8 cellular contexts compared by ENCODE assay signal in the genomic region with DNA sequence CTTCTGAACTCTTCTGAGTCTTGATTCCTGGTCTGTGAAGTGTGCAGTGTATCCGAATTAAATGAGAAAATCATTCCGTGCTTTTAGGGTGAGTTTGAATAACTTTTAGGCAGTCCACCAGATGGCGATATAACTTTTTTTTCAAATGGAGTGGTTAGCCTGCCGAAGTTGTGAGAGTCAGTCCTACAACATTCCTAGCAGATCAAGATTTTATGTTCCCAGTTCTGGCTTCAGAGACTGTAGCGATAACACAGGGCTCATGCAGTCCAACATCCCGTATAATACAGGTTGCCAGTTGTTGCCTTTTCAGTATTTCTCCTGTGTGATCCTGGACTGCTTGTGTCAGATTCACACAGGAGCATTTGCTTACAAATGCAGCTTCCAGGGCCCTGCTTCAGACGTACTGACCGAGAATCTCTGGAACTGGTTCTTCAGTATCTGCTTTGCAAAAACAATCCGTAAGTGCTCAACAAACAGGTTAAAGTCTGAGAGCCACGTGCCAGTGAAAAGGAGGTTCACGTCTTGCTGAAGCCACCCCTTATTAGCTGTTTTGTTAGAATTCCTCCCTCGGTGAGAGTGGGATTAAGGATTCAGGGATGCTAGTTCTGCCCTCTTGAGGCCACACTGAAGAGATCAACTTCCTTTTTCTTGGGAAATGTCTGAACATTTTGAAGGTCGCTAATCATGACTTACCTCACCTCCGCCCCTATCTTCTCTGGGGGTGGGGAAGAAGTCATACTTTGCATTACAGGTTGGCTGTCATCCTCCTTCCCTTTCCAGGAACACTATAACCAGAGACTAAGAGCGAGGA. TPM values are rescaled to one million over a fixed set of nuclear protein-coding genes. Genes with fewer than 3 reads are reported as not detected.
DNase-seq lines count a peak whose midpoint lies in the region; ATAC-seq and TF ChIP-seq lines count a peak whose summit lies in the region.

No MANE protein-coding gene starts in this region.

- peaks cover 12% of the 10 kb centered on the region for H3K4me1 ChIP-seq in body of pancreas
- no peaks in the 10 kb centered on the region for H3K4me1 ChIP-seq in iPS-15b (ENCODE audit: control insufficient read depth, insufficient read depth, low read length)
- peaks cover 0 to 9% (median 3%) of the 10 kb centered on the region in 4 donors for H3K4me1 ChIP-seq in sigmoid colon

- no peak for TF ChIP-seq POLR2A in body of pancreas (IDR thresholded peaks at IDR 0.05)
- TF ChIP-seq POLR2A in sigmoid colon (IDR thresholded peaks at IDR 0.05), result no peak

- H3K27ac ChIP-seq in body of pancreas (peak overlapping the region in 3 of 4 donors; percentile 17 to 42 (median 37)), sigmoid colon (peak overlapping the region; percentile 38 to 70 (median 60))

- 4 to 8% methylated on average over 15 of the region's 15 CpGs for WGBS in body of pancreas, 2 donors
- WGBS in sigmoid colon, 2 donors, result 4 to 12% methylated on average over 15 of the region's 15 CpGs

- H3K36me3 ChIP-seq in body of pancreas (replicated peaks in 1 of 2; ENCODE audit: insufficient read depth in 1 of 2, low read depth in 2 of 2) (no peaks in the 10 kb centered on the region), iPS-15b (ENCODE audit: control insufficient read depth, insufficient read depth, low read length) (no peaks in the 10 kb centered on the region), sigmoid colon (peaks cover 0 to 21% (median 4%) of the 10 kb centered on the region in 4 donors)

- no peak for TF ChIP-seq EP300 in sigmoid colon (IDR thresholded peaks at IDR 0.05)

- H3K9me3 ChIP-seq in body of pancreas (no peaks in the 10 kb centered on the region), iPS-15b (ENCODE audit: control insufficient read depth, insufficient read depth, low read length) (no peaks in the 10 kb centered on the region), sigmoid colon (no peaks in the 10 kb centered on the region)

- ATAC-seq in GM21717 (IDR thresholded peaks at IDR 0.05; ENCODE audit: unreplicated experiment) (peak; percentile 52), body of pancreas (peak; percentile 89), GM19467 (IDR thresholded peaks at IDR 0.05; ENCODE audit: unreplicated experiment) (no peak)

- H3K9ac ChIP-seq in iPS-15b (ENCODE audit: low read depth, low read length), result peak overlapping the region; percentile 37

- intact Hi-C loops in body of pancreas (cut with DNase I) (no loop called here), sigmoid colon (cut with DNase I) (loop anchor here (1.0 kb wide), 1 partner anchor 46 kb away; no protein-coding TSS in a partner anchor)

- peak in 6 of 7 experiments; percentile 42 to 70 (median 60) for TF ChIP-seq CTCF in body of pancreas (IDR thresholded peaks at IDR 0.05)
- peak; percentile 39 to 59 (median 52) for TF ChIP-seq CTCF in sigmoid colon (IDR thresholded peaks at IDR 0.05)

- DNase-seq in DMS53 (lab: John Stamatoyannopoulos, UW) (peak; percentile 85), NCI-H446 (lab: John Stamatoyannopoulos, UW) (peak; percentile 41 to 71), body of pancreas (peak in 2 of 4 donors; percentile 24 to 48), sigmoid colon (no peak), GM19240 (ENCODE audit: insufficient read length, low spot score) (no peak)

- H3K4me3 ChIP-seq in body of pancreas (no peak overlapping the region), iPS-15b (ENCODE audit: low read depth, low read length) (peak overlapping the region; percentile 63), sigmoid colon (peak overlapping the region; percentile 2 to 39 (median 28))

- H3K27me3 ChIP-seq in body of pancreas (no peaks in the 10 kb centered on the region), iPS-15b (ENCODE audit: control insufficient read depth, insufficient read depth, low read length) (no peaks in the 10 kb centered on the region), sigmoid colon (no peaks in the 10 kb centered on the region)

RNA-seq across cellular contexts. Expression of a gene that starts 22.8 kb away (rescaled TPM):
- total RNA-seq in body of pancreas (10 to 100 TPM; 40.2 to 51.6 TPM), sigmoid colon (10 to 100 TPM; 29.6 to 46.7 (median 43.6) TPM)
- polyA plus RNA-seq in sigmoid colon, result 10 to 100 TPM; 19.2 to 48.6 (median 46.0) TPM

RNA-seq across cellular contexts. Expression of a gene that starts 42.5 kb away (rescaled TPM):
- total RNA-seq in body of pancreas (10 to 100 TPM; 30.6 to 49.4 TPM), sigmoid colon (10 to 100 TPM; 51.0 to 56.0 (median 53.7) TPM)
- polyA plus RNA-seq in sigmoid colon, result 10 to 100 TPM; 17.5 to 19.2 (median 19.2) TPM

RNA-seq across cellular contexts. Expression of a gene that starts 45.0 kb away (rescaled TPM):
- not detected for total RNA-seq in body of pancreas
- not detected for total RNA-seq in sigmoid colon
- under 1 TPM in 1 of 3 donors, not detected in 2; 0.34 TPM for polyA plus RNA-seq in sigmoid colon

Comparison
In these comparisons a context has a peak if more than half of its experiments do, and no peak if none do; other contexts are left out.
1. DNase-seq: peak in DMS53 (single experiment) and NCI-H446 (2 of 2); none in sigmoid colon (single experiment) and GM19240 (single experiment).
2. H3K4me3 ChIP-seq: peak in iPS-15b (single experiment) and sigmoid colon (4 of 4); none in body of pancreas (0 of 2).